2 cellular contexts compared by ENCODE assay signal in genomic region chr7:131591674-131592328, GRCh38.
TF ChIP-seq lines count a peak whose summit lies in the region.

No MANE protein-coding gene starts in this region.

TF ChIP-seq in A549, 52 proteins besides CTCF, POLR2A, EP300 and RAD21 (continued from another document):
- peak; percentile 30; the same call in 1 of the 2 replicates for TF ChIP-seq REST (IDR thresholded peaks at IDR 0.05)

TF ChIP-seq in GM23338, 12 proteins besides CTCF, POLR2A, EP300 and RAD21 (continued from another document):
- no peak for TF ChIP-seq ZNF462 (CRISPR knock-in tag; IDR thresholded peaks at IDR 0.05)
- TF ChIP-seq REST (IDR thresholded peaks at IDR 0.05; ENCODE audit: unreplicated experiment): peak; percentile 82
- no peak for TF ChIP-seq ZNF331 (CRISPR knock-in tag; IDR thresholded peaks at IDR 0.05; ENCODE audit: low read depth)
